ENCODE assay signal across 8 cellular contexts in genomic region chr3:172153335-172153861, GRCh38.
DNase-seq lines count a peak whose midpoint lies in the region; ATAC-seq and TF ChIP-seq lines count a peak whose summit lies in the region.

No MANE protein-coding gene starts in this region.

- BruUV-seq in A673 (replicated peaks; lab: Mats Ljungman, UMichigan) = no TSS peak

- no peaks in the 10 kb centered on the region for H3K9me3 Mint-ChIP-seq in activated T-cell treated with anti-CD3 and anti-CD28 coated beads, Interleukin-2, amount 50 U/mL, for 24 hours
- H3K9me3 Mint-ChIP-seq in nephron = no peaks in the 10 kb centered on the region

- H3K36me3 ChIP-seq in MG63 (peaks cover 24% of the 10 kb centered on the region), fibroblast of lung (ENCODE audit: control insufficient read depth, insufficient read depth, low read length) (peaks cover 1% of the 10 kb centered on the region), suprapubic skin (no peaks in the 10 kb centered on the region), A673 (ENCODE audit: insufficient read depth, low read length, poor library complexity, severe bottlenecking) (no peaks in the 10 kb centered on the region)

- no peak overlapping the region for H2AFZ ChIP-seq in fibroblast of lung (ENCODE audit: low read length)

- peak overlapping the region; percentile 63 for H3K27ac Mint-ChIP-seq in activated T-cell treated with anti-CD3 and anti-CD28 coated beads, Interleukin-2, amount 50 U/mL, for 24 hours
- H3K27ac Mint-ChIP-seq in nephron = peak overlapping the region; percentile 95 to 97 (median 95)

- H3K79me2 ChIP-seq in fibroblast of lung (ENCODE audit: control insufficient read depth, insufficient read depth, low read length) = peaks cover 73% of the 10 kb centered on the region

- CTCF ChIA-PET in A673 (lab: Charles Lee) = no interaction called here

- H3K4me3 ChIP-seq in MG63 (no peak overlapping the region), fibroblast of lung (replicated peaks in 1 of 4; ENCODE audit: control extremely low read depth in 1 of 4, insufficient read depth in 1 of 4, low read depth in 3 of 4, low read length in 4 of 4) (peak overlapping the region in 1 of 4 experiments; percentile 14), suprapubic skin (no peak overlapping the region), A673 (ENCODE audit: low read depth, low read length, poor library complexity, severe bottlenecking) (no peak overlapping the region)

- TF ChIP-seq CTCF in fibroblast of lung (conservative IDR thresholded peaks at IDR 0.05 in 1 of 2, IDR thresholded peaks at IDR 0.05 in 1 of 2; ENCODE audit: low read depth in 1 of 2, low read length in 2 of 2) (no peak), nephron (IDR thresholded peaks at IDR 0.05; ENCODE audit: unreplicated experiment in 3 of 3) (no peak), suprapubic skin (IDR thresholded peaks at IDR 0.05) (no peak), A673 (conservative IDR thresholded peaks at IDR 0.05; ENCODE audit: low read depth, low read length) (no peak)

- H3K4me2 ChIP-seq in fibroblast of lung (ENCODE audit: extremely low read depth, insufficient read depth, low read length) = peak overlapping the region; percentile 89

- POLR2A ChIA-PET in A673 (lab: Charles Lee; ENCODE audit: low non-redundant PET) = no interaction called here

- intact Hi-C loops in A673 (cut with micrococcal nuclease; ENCODE audit: unreplicated experiment) = no loop called here

- 14% methylated on average over 8 of the region's 8 CpGs for WGBS in suprapubic skin

- no peak for TF ChIP-seq EP300 in suprapubic skin (IDR thresholded peaks at IDR 0.05)

- peaks cover 2% of the 10 kb centered on the region for H4K20me1 ChIP-seq in fibroblast of lung (ENCODE audit: control insufficient read depth, extremely low read depth, insufficient read depth, low read length)

- peak overlapping the region; percentile 43 for H3K9ac ChIP-seq in fibroblast of lung (ENCODE audit: insufficient read depth, low read length)

- H3K4me1 Mint-ChIP-seq in activated T-cell treated with anti-CD3 and anti-CD28 coated beads, Interleukin-2, amount 50 U/mL, for 24 hours (ENCODE audit: low read depth) = peaks cover 48% of the 10 kb centered on the region
- peaks cover 74% of the 10 kb centered on the region for H3K4me1 Mint-ChIP-seq in nephron

- no peaks in the 10 kb centered on the region for H3K36me3 Mint-ChIP-seq in activated T-cell treated with anti-CD3 and anti-CD28 coated beads, Interleukin-2, amount 50 U/mL, for 24 hours (ENCODE audit: low read depth)
- H3K36me3 Mint-ChIP-seq in nephron (ENCODE audit: low read depth) = no peaks in the 10 kb centered on the region

- DNase-seq in MG63 (peak; percentile 99), fibroblast of lung (ENCODE audit: low read depth in 2 of 2) (peak; percentile 99 to 100), suprapubic skin (ENCODE audit: low spot score in 2 of 2) (peak; percentile 93 to 94), A673 (ENCODE audit: low spot score) (no peak), NCI-H1092 (lab: John Stamatoyannopoulos, UW) (no peak)
- peak; percentile 45 for DNase-seq in activated T-cell treated with anti-CD3 and anti-CD28 coated beads, Interleukin-2, amount 50 U/mL, for 24 hours

- no peaks in the 10 kb centered on the region for H3K27me3 Mint-ChIP-seq in activated T-cell treated with anti-CD3 and anti-CD28 coated beads, Interleukin-2, amount 50 U/mL, for 24 hours
- H3K27me3 Mint-ChIP-seq in nephron (ENCODE audit: low read depth) = no peaks in the 10 kb centered on the region

- H3K4me3 Mint-ChIP-seq in activated T-cell treated with anti-CD3 and anti-CD28 coated beads, Interleukin-2, amount 50 U/mL, for 24 hours = peak overlapping the region; percentile 44
- peak overlapping the region in 1 of 3 experiments; percentile 56 for H3K4me3 Mint-ChIP-seq in nephron

- H3K9me3 ChIP-seq in MG63 (no peaks in the 10 kb centered on the region), fibroblast of lung (ENCODE audit: control insufficient read depth, insufficient read depth, low read depth, low read length) (no peaks in the 10 kb centered on the region), suprapubic skin (no peaks in the 10 kb centered on the region), A673 (ENCODE audit: low read depth, low read length, poor library complexity, severe bottlenecking) (no peaks in the 10 kb centered on the region)

- H3K4me1 ChIP-seq in fibroblast of lung (ENCODE audit: control insufficient read depth, extremely low read depth, insufficient read depth, low read length) = peaks cover 22% of the 10 kb centered on the region
- H3K4me1 ChIP-seq in suprapubic skin = peaks cover 55% of the 10 kb centered on the region
- H3K4me1 ChIP-seq in A673 (ENCODE audit: insufficient read depth, low read length, poor library complexity, severe bottlenecking) = peaks cover 47% of the 10 kb centered on the region

- H3K27ac ChIP-seq in fibroblast of lung (ENCODE audit: insufficient read depth, low read length) (peak overlapping the region; percentile 92), suprapubic skin (peak overlapping the region; percentile 89), A673 (ENCODE audit: low read depth, low read length, poor library complexity, severe bottlenecking) (no peak overlapping the region)

- ATAC-seq in GM21381 (IDR thresholded peaks at IDR 0.05; ENCODE audit: unreplicated experiment) = peak; percentile 44

- H3K27me3 ChIP-seq in MG63 (no peaks in the 10 kb centered on the region), fibroblast of lung (ENCODE audit: control insufficient read depth, insufficient read depth, low read length) (no peaks in the 10 kb centered on the region), suprapubic skin (no peaks in the 10 kb centered on the region), A673 (replicated peaks; ENCODE audit: insufficient read depth, low read depth, low read length, poor library complexity) (no peaks in the 10 kb centered on the region)

- TF ChIP-seq POLR2A in suprapubic skin (IDR thresholded peaks at IDR 0.05) = peak in 1 of 2 donors; percentile 49

Comparison
In these comparisons a context has a peak if more than half of its experiments do, and no peak if none do; other contexts are left out.
1. DNase-seq: peak in MG63 (single experiment), activated T-cell treated with anti-CD3 and anti-CD28 coated beads, Interleukin-2, amount 50 U/mL, for 24 hours (single experiment), fibroblast of lung (2 of 2) and suprapubic skin (2 of 2); none in A673 (single experiment) and NCI-H1092 (single experiment).